In genomic region chr1:202553560-202554038, GRCh38 we compare ENCODE assay signal across 8 cellular contexts.
A peak's percentile ranks its signal among the peaks of the same experiment; 100 is the strongest.
DNase-seq lines count a peak whose midpoint lies in the region; ATAC-seq, FAIRE-seq and TF ChIP-seq lines count a peak whose summit lies in the region.

No MANE protein-coding gene starts in this region.

- no peaks in the 10 kb centered on the region for H3K9me1 ChIP-seq in K562 (ENCODE audit: control insufficient read depth, insufficient read depth, low read length)

- H3K9me3 ChIP-seq in K562 (replicated peaks; ENCODE audit: control insufficient read depth, insufficient read depth, low read depth, low read length) (no peaks in the 10 kb centered on the region), muscle layer of duodenum (ENCODE audit: control insufficient read depth in 1 of 2, low read length in 2 of 2) (no peaks in the 10 kb centered on the region)

- H4K20me1 ChIP-seq in K562 (replicated peaks; ENCODE audit: control insufficient read depth, insufficient read depth, low read length) = no peaks in the 10 kb centered on the region

- BruUV-seq in K562 (replicated peaks; lab: Mats Ljungman, UMichigan) = no TSS peak

- POLR2A ChIA-PET in K562 (lab: Yijun Ruan, JAX) = interaction anchor here (0.6 to 1.1 kb wide), 3 partner anchors 9 to 245 kb away, joined by 3 to 4 read pairs (median 3); no protein-coding TSS in a partner anchor

- intact Hi-C loops in K562 (cut with micrococcal nuclease) = loop anchor here (2.0 kb wide), 1 partner anchor 21 kb away; no protein-coding TSS in a partner anchor

- H3K79me2 ChIP-seq in K562 (ENCODE audit: control insufficient read depth, insufficient read depth, low read length) = no peaks in the 10 kb centered on the region

- FAIRE-seq in K562 (lab: Jason Lieb, UNC) = peak; percentile 97

- CTCF ChIA-PET in K562 (lab: Yijun Ruan, JAX; ENCODE audit: low intra/inter-chr PET ratio) = no interaction called here

- TF ChIP-seq EP300 in K562 (IDR thresholded peaks at IDR 0.05; ENCODE audit: low read length) = peak; percentile 92

- in situ Hi-C loops in KBM-7 (cut with MboI; ENCODE audit: low pct_unique_long_range_greater_than_20kb, low sequenced_read_pairs) = no loop called here
- in situ Hi-C loops in K562 (cut with MboI) = no loop called here

- peak overlapping the region; percentile 76 for H3K27ac ChIP-seq in K562 (ENCODE audit: extremely low read depth, low read depth, low read length)
- peak overlapping the region; percentile 45 for H3K27ac ChIP-seq in muscle layer of duodenum (ENCODE audit: low read length)

- DNase-seq in CD1c-positive myeloid dendritic cell (ENCODE audit: extremely low spot score) (peak; percentile 86), KBM-7 (peak; percentile 69), K562 (ENCODE audit: extremely low read depth in 1 of 4, low spot score in 3 of 4) (peak; percentile 37 to 95 (median 59)), GM19238 (ENCODE audit: insufficient read length, low spot score) (no peak), GM03348 (ENCODE audit: low spot score) (no peak)
- DNase-seq in stimulated activated naive CD4-positive, alpha-beta T cell treated with Interleukin-2 at 50 U/mL for 16 hours (lab: John Stamatoyannopoulos, UW) = no peak
- DNase-seq in activated naive CD4-positive, alpha-beta T cell treated with anti-CD3 and anti-CD28 coated beads, Interleukin-2, amount 50 U/mL, for 16 hours = no peak

- 0 out of 2 replicates have a peak, but pooled peaks have one; percentile 41 for TF ChIP-seq POLR2A in K562 (conservative IDR thresholded peaks at IDR 0.05)

- WGBS in K562 (ENCODE audit: insufficient coverage, low coverage, missing lambda C conversion rate) = 0% methylated on average over 3 of the region's 3 CpGs

- H2AFZ ChIP-seq in K562 (ENCODE audit: low read depth, low read length) = no peak overlapping the region

- TF ChIP-seq RAD21 in K562 (CRISPR knock-in tag; conservative IDR thresholded peaks at IDR 0.05 in 1 of 2, IDR thresholded peaks at IDR 0.05 in 1 of 2) = peak in 1 of 2 experiments; percentile 15; a peak in 1 of 4 replicates

- H3K4me3 ChIP-seq in K562 (no peak overlapping the region), muscle layer of duodenum (ENCODE audit: low read depth in 1 of 2, low read length in 2 of 2) (no peak overlapping the region)

- peak overlapping the region; percentile 45 for H3K4me2 ChIP-seq in K562 (ENCODE audit: insufficient read depth, low read length)

- peak; percentile 92 for ATAC-seq in K562

- H3K4me1 ChIP-seq in K562 (replicated peaks in 1 of 2; ENCODE audit: control insufficient read depth in 2 of 2, insufficient read depth in 2 of 2, low read length in 2 of 2) = peaks cover 11 to 36% of the 10 kb centered on the region in 2 experiments
- H3K4me1 ChIP-seq in muscle layer of duodenum (ENCODE audit: control insufficient read depth in 1 of 2, insufficient read depth in 2 of 2, low read length in 2 of 2) = peaks cover 0 to 19% of the 10 kb centered on the region in 2 donors

- H3K9ac ChIP-seq in K562 (ENCODE audit: insufficient read depth in 1 of 2, low read depth in 2 of 2, low read length in 2 of 2) = peak overlapping the region in 1 of 2 experiments; percentile 25; a peak in 1 of 4 replicates

- peaks cover 4% of the 10 kb centered on the region; the same call in 1 of the 3 replicates for H3K36me3 ChIP-seq in K562 (ENCODE audit: control insufficient read depth, insufficient read depth, low read length)
- H3K36me3 ChIP-seq in muscle layer of duodenum (ENCODE audit: control insufficient read depth in 1 of 2, insufficient read depth in 2 of 2, low read length in 2 of 2) = no peaks in the 10 kb centered on the region

- no peak for TF ChIP-seq CTCF in K562 (IDR thresholded peaks at IDR 0.05 in 2 of 3, conservative IDR thresholded peaks at IDR 0.05 in 1 of 3; ENCODE audit: insufficient read depth in 2 of 3, low read depth in 1 of 3, low read length in 3 of 3)

- no peaks in the 10 kb centered on the region for H3K27me3 ChIP-seq in K562 (ENCODE audit: control insufficient read depth in 2 of 2, insufficient read depth in 2 of 2, low read length in 2 of 2)
- no peaks in the 10 kb centered on the region for H3K27me3 ChIP-seq in muscle layer of duodenum (ENCODE audit: low read depth, low read length)

TF ChIP-seq in K562, 482 proteins besides CTCF, POLR2A, EP300 and RAD21 (continues in another document):
- TF ChIP-seq ADNP (tag; IDR thresholded peaks at IDR 0.05) = no peak; the same call in 1 of the 2 replicates
- TF ChIP-seq ZNF449 (CRISPR knock-in tag; IDR thresholded peaks at IDR 0.05) = no peak
- TF ChIP-seq MYC (IDR thresholded peaks at IDR 0.05; ENCODE audit: low read depth, low read length) = 0 out of 2 replicates have a peak, but pooled peaks have one; percentile 58
- no peak for TF ChIP-seq MYC (CRISPR knock-in tag; IDR thresholded peaks at IDR 0.05; ENCODE audit: borderline replicate concordance, low read depth)
- TF ChIP-seq ETS2 (tag; IDR thresholded peaks at IDR 0.05; ENCODE audit: borderline replicate concordance, poor library complexity, severe bottlenecking) = no peak
- no peak for TF ChIP-seq RFX1 (IDR thresholded peaks at IDR 0.05)
- peak; percentile 77 for TF ChIP-seq ESRRA (IDR thresholded peaks at IDR 0.05; ENCODE audit: borderline replicate concordance, low read depth)
- peak in 1 of 3 experiments; percentile 63; a peak in 1 of 6 replicates for TF ChIP-seq ZBTB11 (CRISPR knock-in tag; IDR thresholded peaks at IDR 0.05)
- TF ChIP-seq NCOA6 (IDR thresholded peaks at IDR 0.05) = 0 out of 2 replicates have a peak, but pooled peaks have one; percentile 56
- no peak for TF ChIP-seq EZH2 (IDR thresholded peaks at IDR 0.05; ENCODE audit: borderline replicate concordance, low read depth, low read length)
- TF ChIP-seq CSDE1 (IDR thresholded peaks at IDR 0.05) = no peak
- TF ChIP-seq GATAD2A (IDR thresholded peaks at IDR 0.05) = peak; percentile 83
- TF ChIP-seq ARID1B (IDR thresholded peaks at IDR 0.05) = peak; percentile 98
- no peak for TF ChIP-seq OTX1 (CRISPR knock-in tag; IDR thresholded peaks at IDR 0.05)
- TF ChIP-seq CREB3 (tag; conservative IDR thresholded peaks at IDR 0.05; ENCODE audit: low read depth) = no peak
- TF ChIP-seq ZNF212 (CRISPR knock-in tag; IDR thresholded peaks at IDR 0.05) = no peak
- TF ChIP-seq ZNF717 (CRISPR knock-in tag; IDR thresholded peaks at IDR 0.05) = no peak
- no peak for TF ChIP-seq RBM14 (IDR thresholded peaks at IDR 0.05; ENCODE audit: borderline replicate concordance, insufficient read depth, low read depth, low read length)

Comparison
In these comparisons a context has a peak if more than half of its experiments do, and no peak if none do; other contexts are left out.
1. DNase-seq: peak in CD1c-positive myeloid dendritic cell (single experiment), KBM-7 (single experiment) and K562 (4 of 4); none in stimulated activated naive CD4-positive, alpha-beta T cell treated with Interleukin-2 at 50 U/mL for 16 hours (single experiment), GM19238 (single experiment), activated naive CD4-positive, alpha-beta T cell treated with anti-CD3 and anti-CD28 coated beads, Interleukin-2, amount 50 U/mL, for 16 hours (single experiment) and GM03348 (single experiment).